Comparison of ENCODE assay signal across 17 cellular contexts in genomic region chr3:101325393-101326134, GRCh38.
"Had no signal": no experiment of that assay in that cellular context is flagged by ENCODE, and none has a peak within 500 bp of the region (broad histone marks: within the 10 kb centered on the region; RNA-seq: fewer than 3 reads in every experiment).

No MANE protein-coding gene starts in this region.

- H3K4me3 ChIP-seq: coronary artery, heart left ventricle, left ventricle myocardium inferior, sigmoid colon, upper lobe of left lung had no signal

- H3K27me3 Mint-ChIP-seq: activated naive CD8-positive, alpha-beta T cell treated with anti-CD3 and anti-CD28 coated beads, Interleukin-2, amount 50 U/mL, for 24 hours; memory B cell; stimulated activated naive CD8-positive, alpha-beta T cell treated with anti-CD3 and anti-CD28 coated beads, Interleukin-15, Interleukin-2, amounts not matched to agents 100 ng/mL and 50 ng/mL, for 24 hours had no signal

- H3K27ac Mint-ChIP-seq: activated naive CD8-positive, alpha-beta T cell treated with anti-CD3 and anti-CD28 coated beads, Interleukin-2, amount 50 U/mL, for 24 hours; nephron progenitor cell; stimulated activated naive CD8-positive, alpha-beta T cell treated with anti-CD3 and anti-CD28 coated beads, Interleukin-15, Interleukin-2, amounts not matched to agents 100 ng/mL and 50 ng/mL, for 24 hours had no signal

- H3K4me1 Mint-ChIP-seq: memory B cell, nephron progenitor cell had no signal

- H3K27me3 ChIP-seq: heart left ventricle, sigmoid colon, upper lobe of left lung had no signal

- H3K9me3 Mint-ChIP-seq: activated naive CD8-positive, alpha-beta T cell treated with anti-CD3 and anti-CD28 coated beads, Interleukin-2, amount 50 U/mL, for 24 hours; memory B cell; nephron progenitor cell; stimulated activated naive CD8-positive, alpha-beta T cell treated with anti-CD3 and anti-CD28 coated beads, Interleukin-15, Interleukin-2, amounts not matched to agents 100 ng/mL and 50 ng/mL, for 24 hours had no signal

- DNase-seq: activated CD4-positive, alpha-beta T cell treated with anti-CD3 and anti-CD28 coated beads for 4 hours; activated naive CD4-positive, alpha-beta T cell treated with Interleukin-2 at 50 U/mL for 16 hours; activated naive CD8-positive, alpha-beta T cell treated with anti-CD3 and anti-CD28 coated beads, Interleukin-2, amount 50 U/mL, for 24 hours; caudate nucleus; effector CD8-positive, alpha-beta T cell; heart left ventricle; left ventricle myocardium inferior; nephron progenitor cell; sigmoid colon; stimulated activated CD4-positive, alpha-beta T cell treated with anti-CD3 and anti-CD28 coated beads, Interleukin-12 subunit alpha, Interleukin-12 subunit beta, amount 100 ng/mL, for 4 hours; stimulated activated CD4-positive, alpha-beta T cell treated with anti-CD3 and anti-CD28 coated beads, Interleukin-2, amount 100 ng/mL, for 48 hours; upper lobe of left lung had no signal

- H3K4me3 Mint-ChIP-seq: activated naive CD8-positive, alpha-beta T cell treated with anti-CD3 and anti-CD28 coated beads, Interleukin-2, amount 50 U/mL, for 24 hours; memory B cell; nephron progenitor cell; stimulated activated naive CD8-positive, alpha-beta T cell treated with anti-CD3 and anti-CD28 coated beads, Interleukin-15, Interleukin-2, amounts not matched to agents 100 ng/mL and 50 ng/mL, for 24 hours had no signal

- H3K27ac ChIP-seq: coronary artery, epithelial cell of prostate, heart left ventricle, left ventricle myocardium inferior, upper lobe of left lung, VCaP had no signal

- H3K9me3 ChIP-seq: heart left ventricle, left ventricle myocardium inferior, sigmoid colon, upper lobe of left lung had no signal
